Comparison of ENCODE assay signal across 16 cellular contexts in the genomic region with DNA sequence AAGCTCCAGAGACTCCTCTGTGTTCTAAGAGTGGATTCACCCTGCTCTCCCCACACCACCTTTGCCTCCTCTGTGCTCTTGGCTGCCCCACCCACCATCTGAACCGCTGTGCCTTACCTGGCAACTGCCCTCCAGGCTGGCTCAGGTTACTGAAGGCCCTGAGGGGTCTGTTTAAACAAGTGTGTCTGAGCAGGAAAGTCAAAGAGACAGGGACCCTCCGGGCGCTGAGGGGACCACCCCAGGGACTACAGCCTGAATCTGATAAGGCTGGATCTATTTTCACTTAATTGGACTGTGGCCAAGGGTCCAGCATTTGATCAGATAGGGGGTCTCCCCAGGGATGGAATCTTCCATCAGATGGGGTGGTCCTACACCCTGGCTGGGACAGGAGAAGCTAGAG.
"Had no signal": no experiment of that assay in that cellular context is flagged by ENCODE, and none has a peak within 500 bp of the region (broad histone marks: within the 10 kb centered on the region; RNA-seq: fewer than 3 reads in every experiment).

No MANE protein-coding gene starts in this region.

- H3K4me3 ChIP-seq: lower lobe of right lung, neural progenitor cell, ovary, right atrium auricular region, smooth muscle cell, tibial artery, upper lobe of left lung, vagina had no signal

- H3K9me3 ChIP-seq: lower lobe of right lung, ovary, right atrium auricular region, tibial artery, upper lobe of left lung, vagina had no signal

- ATAC-seq: esophagus mucosa; left lobe of liver; lower lobe of right lung; natural killer cell treated with Interleukin-12 subunit alpha and Interleukin-12 subunit beta and Interleukin-15 and Interleukin-18, amount 100 ng/mL, for 72 hours; stimulated activated effector memory CD8-positive, alpha-beta T cell treated with anti-CD3 and anti-CD28 coated beads, Interleukin-12 subunit alpha, Interleukin-12 subunit beta, amount 100 ng/mL, for 72 hours had no signal

- H3K27ac ChIP-seq: lower lobe of right lung, neural progenitor cell, ovary, right atrium auricular region, tibial artery, upper lobe of left lung, vagina had no signal

- H3K36me3 ChIP-seq: lower lobe of right lung, neural progenitor cell, ovary, right atrium auricular region, tibial artery, upper lobe of left lung, vagina had no signal

- H3K27me3 ChIP-seq: ovary, vagina had no signal

- DNase-seq: lower lobe of right lung; midbrain; nucleus accumbens; stimulated activated CD4-positive, alpha-beta T cell treated with anti-CD3 and anti-CD28 coated beads, Interleukin-4, amount 100 ng/mL, for 1 hour; stimulated activated CD8-positive, alpha-beta memory T cell treated with anti-CD3 and anti-CD28 coated beads, Interleukin-4, amount 100 ng/mL, for 48 hours; upper lobe of left lung had no signal
